1 cellular context compared by ENCODE assay signal in genomic region chr12:106955377-106956047, GRCh38.
TF ChIP-seq lines count a peak whose summit lies in the region.

Gene TMEM263 (plus strand): TSS chr12:106955907. CDS start chr12:106967117, 11,210 bp downstream.

TF ChIP-seq in HepG2, 621 proteins besides CTCF, POLR2A, EP300 and RAD21 (continued from another document and continues in another):
- TF ChIP-seq ZBED4 (CRISPR knock-in tag; IDR thresholded peaks at IDR 0.05; ENCODE audit: borderline replicate concordance), result no peak; the same call in 1 of the 2 replicates
- peak; percentile 68; the same call in 1 of the 2 replicates for TF ChIP-seq ZNF335 (CRISPR knock-in tag; IDR thresholded peaks at IDR 0.05)
- no peak; the same call in 1 of the 2 replicates for TF ChIP-seq ZSCAN20 (CRISPR knock-in tag; IDR thresholded peaks at IDR 0.05; ENCODE audit: borderline replicate concordance)
- no peak for TF ChIP-seq ONECUT2 (CRISPR knock-in tag; IDR thresholded peaks at IDR 0.05)
- no peak for TF ChIP-seq ZNF646 (CRISPR knock-in tag; IDR thresholded peaks at IDR 0.05)
- no peak for TF ChIP-seq ZBTB42 (CRISPR knock-in tag; IDR thresholded peaks at IDR 0.05)
- TF ChIP-seq ZFP91 (CRISPR knock-in tag; IDR thresholded peaks at IDR 0.05; ENCODE audit: borderline replicate concordance), result no peak
- TF ChIP-seq U2AF2 (IDR thresholded peaks at IDR 0.05; ENCODE audit: low read depth, low read length), result no peak
- peak; percentile 57; the same call in 1 of the 2 replicates for TF ChIP-seq DR1 (CRISPR knock-in tag; IDR thresholded peaks at IDR 0.05)
- TF ChIP-seq ZNF580 (CRISPR knock-in tag; IDR thresholded peaks at IDR 0.05; ENCODE audit: borderline replicate concordance, low read depth), result peak; percentile 13; the same call in 1 of the 2 replicates
- TF ChIP-seq KAT8 (CRISPR knock-in tag; IDR thresholded peaks at IDR 0.05), result peak; percentile 74
- peak; percentile 95; the same call in 1 of the 2 replicates for TF ChIP-seq YEATS4 (CRISPR knock-in tag; IDR thresholded peaks at IDR 0.05; ENCODE audit: borderline replicate concordance)
- no peak for TF ChIP-seq ZNF883 (CRISPR knock-in tag; IDR thresholded peaks at IDR 0.05; ENCODE audit: not compliant biosample characterization)
- TF ChIP-seq ZNF660 (CRISPR knock-in tag; IDR thresholded peaks at IDR 0.05; ENCODE audit: borderline replicate concordance, low read depth), result no peak
- peak; percentile 88; the same call in 1 of the 2 replicates for TF ChIP-seq TEAD2 (CRISPR knock-in tag; IDR thresholded peaks at IDR 0.05)
- TF ChIP-seq PPARG (CRISPR knock-in tag; conservative IDR thresholded peaks at IDR 0.05), result no peak
- TF ChIP-seq AGO1 (IDR thresholded peaks at IDR 0.05; ENCODE audit: low read depth, low read length, poor library complexity, severe bottlenecking), result peak; percentile 43
- no peak for TF ChIP-seq EEA1 (CRISPR knock-in tag; IDR thresholded peaks at IDR 0.05; ENCODE audit: borderline replicate concordance)
- TF ChIP-seq ZNF337 (CRISPR knock-in tag; IDR thresholded peaks at IDR 0.05; ENCODE audit: borderline replicate concordance, low read depth), result no peak
- peak; percentile 92 for TF ChIP-seq HIVEP1 (CRISPR knock-in tag; IDR thresholded peaks at IDR 0.05)
- TF ChIP-seq RAD51 (IDR thresholded peaks at IDR 0.05; ENCODE audit: borderline replicate concordance), result no peak
- TF ChIP-seq ZNF121 (CRISPR knock-in tag; IDR thresholded peaks at IDR 0.05), result 0 out of 2 replicates have a peak, but pooled peaks have one; percentile 0
- no peak for TF ChIP-seq ZBTB40 (IDR thresholded peaks at IDR 0.05)
- peak; percentile 46; the same call in 1 of the 2 replicates for TF ChIP-seq ZBTB40 (CRISPR knock-in tag; IDR thresholded peaks at IDR 0.05)
- no peak for TF ChIP-seq GFI1 (CRISPR knock-in tag; IDR thresholded peaks at IDR 0.05; ENCODE audit: borderline replicate concordance)
- TF ChIP-seq KMT2A (CRISPR knock-in tag; IDR thresholded peaks at IDR 0.05), result peak; percentile 67; the same call in 1 of the 2 replicates
- TF ChIP-seq PREB (CRISPR knock-in tag; IDR thresholded peaks at IDR 0.05), result peak; percentile 26; the same call in 1 of the 2 replicates
- TF ChIP-seq ZXDC (CRISPR knock-in tag; IDR thresholded peaks at IDR 0.05), result peak; percentile 99
